ENCODE assay signal across 24 cellular contexts in the genomic region with DNA sequence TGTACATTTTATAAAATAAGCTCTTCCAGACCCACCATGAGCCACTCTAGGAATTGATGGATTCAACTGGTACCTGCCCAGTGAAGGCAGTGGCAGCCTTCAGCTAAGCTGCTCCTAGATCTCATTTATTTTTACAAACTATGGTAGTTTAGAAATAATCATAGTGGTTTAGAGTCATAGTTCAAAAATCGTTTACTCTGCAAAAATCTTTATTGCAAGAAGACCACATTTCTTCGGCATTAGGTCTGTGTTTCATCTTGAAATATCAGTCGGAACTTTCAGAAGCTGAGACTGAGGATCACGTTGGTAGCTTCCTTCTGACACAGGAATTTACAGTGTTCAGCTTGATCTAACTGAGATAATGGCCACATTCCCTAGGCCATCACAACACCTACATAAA.
"Had no signal": no experiment of that assay in that cellular context is flagged by ENCODE, and none has a peak within 500 bp of the region (broad histone marks: within the 10 kb centered on the region; RNA-seq: fewer than 3 reads in every experiment).

No MANE protein-coding gene starts in this region.

- H3K79me2 ChIP-seq: hepatocyte had no signal

- H2AFZ ChIP-seq: hepatocyte had no signal

- FAIRE-seq: colon, endothelial cell of umbilical vein, kidney had no signal

- H3K36me3 ChIP-seq: esophagus muscularis mucosa, gastroesophageal sphincter, heart left ventricle, lower lobe of right lung had no signal

- H3K27me3 ChIP-seq: dorsolateral prefrontal cortex, esophagus muscularis mucosa, foreskin keratinocyte, gastroesophageal sphincter, heart left ventricle, hepatocyte had no signal

- H3K9me3 ChIP-seq: esophagus muscularis mucosa, gastroesophageal sphincter, heart left ventricle, lower lobe of right lung, mucosa of descending colon had no signal

- H3K4me1 ChIP-seq: foreskin keratinocyte, heart left ventricle, lower lobe of right lung had no signal

- ATAC-seq: foreskin keratinocyte, gastroesophageal sphincter, heart left ventricle, left colon, left lobe of liver, left ventricle myocardium superior, lower lobe of right lung, mucosa of descending colon had no signal

- H3K4me2 ChIP-seq: hepatocyte had no signal

- H3K27ac ChIP-seq: coronary artery, dorsolateral prefrontal cortex, esophagus muscularis mucosa, foreskin keratinocyte, gastroesophageal sphincter, heart left ventricle, hepatocyte, lower lobe of right lung had no signal

- DNase-seq: dermis blood vessel endothelial cell; dorsolateral prefrontal cortex; effector CD4-positive, alpha-beta T cell; effector memory CD4-positive, alpha-beta T cell; foreskin keratinocyte; heart left ventricle; hypothalamus; immature natural killer cell; islet precursor cell; kidney; kidney glomerular epithelial cell; left colon; left ventricle myocardium superior; lower lobe of right lung; mesenchymal stem cell; mucosa of descending colon; naive B cell had no signal

- H3K4me3 ChIP-seq: coronary artery, dorsolateral prefrontal cortex, esophagus muscularis mucosa, gastroesophageal sphincter, heart left ventricle, hepatocyte, lower lobe of right lung, mucosa of descending colon had no signal
